In the genomic region with DNA sequence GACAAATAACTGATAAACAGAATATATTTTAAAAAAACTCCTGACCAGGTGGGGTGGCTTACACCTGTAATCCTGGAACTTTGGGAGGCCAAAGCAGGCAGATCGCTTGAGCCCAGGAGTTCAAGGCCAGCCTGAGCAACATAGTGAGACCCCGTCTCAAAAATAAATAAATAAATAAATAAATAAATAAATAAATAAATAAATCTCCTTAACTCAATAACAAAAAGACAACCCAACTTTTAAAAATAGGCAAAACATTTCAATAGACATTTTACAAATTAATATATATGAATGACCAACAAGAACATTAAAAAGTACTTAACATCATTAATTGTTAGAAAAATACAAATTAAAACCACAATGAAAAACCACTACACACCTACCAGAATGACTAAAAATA, we compare ENCODE assay signal across 19 cellular contexts. TPM values are rescaled to one million over a fixed set of nuclear protein-coding genes. Genes with fewer than 3 reads are reported as not detected.
DNase-seq lines count a peak whose midpoint lies in the region; ATAC-seq, FAIRE-seq and TF ChIP-seq lines count a peak whose summit lies in the region.
"Had no signal": no experiment of that assay in that cellular context is flagged by ENCODE, and none has a peak within 500 bp of the region (broad histone marks: within the 10 kb centered on the region; RNA-seq: fewer than 3 reads in every experiment).

No MANE protein-coding gene starts in this region.

- no peak overlapping the region for H4K91ac ChIP-seq in mesenchymal stem cell (ENCODE audit: low read length)

- H3K27ac ChIP-seq in mesenchymal stem cell (ENCODE audit: low read length, poor library complexity, severe bottlenecking): no peak overlapping the region
- H3K27ac ChIP-seq: 22Rv1 had no signal

- H3K18ac ChIP-seq in mesenchymal stem cell (ENCODE audit: low read depth in 1 of 2, low read length in 2 of 2): no peak overlapping the region

- no peaks in the 10 kb centered on the region for H3K9me3 ChIP-seq in mesenchymal stem cell (ENCODE audit: control insufficient read depth, low read length)
- H3K9me3 ChIP-seq: Caco-2 had no signal

- no peak overlapping the region for H2BK12ac ChIP-seq in mesenchymal stem cell (ENCODE audit: low read length in 2 of 2)

- H4K8ac ChIP-seq in mesenchymal stem cell (ENCODE audit: low read length): no peak overlapping the region

- no peak overlapping the region for H2AFZ ChIP-seq in mesenchymal stem cell (ENCODE audit: low read depth, low read length)
- H2AFZ ChIP-seq: GM23338 had no signal

- no peak overlapping the region for H3K4me3 ChIP-seq in mesenchymal stem cell (ENCODE audit: insufficient read depth in 1 of 2, low read depth in 1 of 2, low read length in 2 of 2)
- H3K4me3 ChIP-seq: GM12878, GM23338 had no signal

- no peak overlapping the region for H2AK5ac ChIP-seq in mesenchymal stem cell (ENCODE audit: low read length, severe bottlenecking)

- H3K23ac ChIP-seq in mesenchymal stem cell (ENCODE audit: low read length in 2 of 2): no peak overlapping the region

- no peak overlapping the region for H2BK5ac ChIP-seq in mesenchymal stem cell (ENCODE audit: low read depth, low read length, poor library complexity, severe bottlenecking)

- peaks cover 16% of the 10 kb centered on the region for H3K36me3 Mint-ChIP-seq in nephron progenitor cell (ENCODE audit: low read depth)
- H3K36me3 Mint-ChIP-seq: CD4-positive, alpha-beta memory T cell had no signal

- no peak overlapping the region for H2BK120ac ChIP-seq in mesenchymal stem cell (ENCODE audit: low read depth, low read length)

- no peak for DNase-seq in mesenchymal stem cell
- no peak for DNase-seq in nucleus accumbens (lab: John Stamatoyannopoulos, UW)
- no peak for DNase-seq in nephron progenitor cell
- DNase-seq: C1 segment of cervical spinal cord; Caco-2; CD4-positive, alpha-beta memory T cell; DMS79; EL; GDM1; H9; HFFc6 had no signal

- H3K4me3 Mint-ChIP-seq in nephron progenitor cell: no peak overlapping the region
- H3K4me3 Mint-ChIP-seq: CD4-positive, alpha-beta memory T cell; GM23338; H9; HFFc6 had no signal

- FAIRE-seq in A204.1 (lab: Jason Lieb, UNC): peak; percentile 29
- peak; percentile 75 for FAIRE-seq in endometrium (lab: Jason Lieb, UNC)
- FAIRE-seq: GM12878, GM18507 had no signal

- WGBS in mesenchymal stem cell: no CpG with 5 or more reads among the region's 2 CpGs

- TF ChIP-seq CTCF in nephron progenitor cell (IDR thresholded peaks at IDR 0.05): no peak

- H3K27me3 ChIP-seq in mesenchymal stem cell (ENCODE audit: control insufficient read depth in 1 of 2, insufficient read depth in 1 of 2, low read length in 2 of 2): no peaks in the 10 kb centered on the region

- no peak overlapping the region for H3K4ac ChIP-seq in mesenchymal stem cell (ENCODE audit: low read depth in 1 of 2, low read length in 2 of 2)

- H3K4me1 ChIP-seq in mesenchymal stem cell (ENCODE audit: control insufficient read depth, insufficient read depth, low read depth, low read length): peaks cover 4% of the 10 kb centered on the region
- H3K4me1 ChIP-seq: Caco-2 had no signal

- H2BK15ac ChIP-seq in mesenchymal stem cell (ENCODE audit: low read depth, poor library complexity, severe bottlenecking): no peak overlapping the region

- H3K14ac ChIP-seq in mesenchymal stem cell (ENCODE audit: low read length in 2 of 2): no peak overlapping the region

- no peak for ATAC-seq in GM18502 (IDR thresholded peaks at IDR 0.05; ENCODE audit: poor library complexity, unreplicated experiment)
- ATAC-seq: GM12878, GM23338, HCT116 had no signal

- H3K27ac Mint-ChIP-seq in nephron progenitor cell: no peak overlapping the region
- H3K27ac Mint-ChIP-seq: CD4-positive, alpha-beta memory T cell; GM23338; HFFc6 had no signal

- H3K9ac ChIP-seq in mesenchymal stem cell (ENCODE audit: low read length): peak overlapping the region; percentile 44

- H3K4me2 ChIP-seq in mesenchymal stem cell (ENCODE audit: low read length, poor library complexity, severe bottlenecking): no peak overlapping the region
- H3K4me2 ChIP-seq: GM23338 had no signal

- H3K9me3 Mint-ChIP-seq in nephron progenitor cell: peaks cover 15% of the 10 kb centered on the region
- H3K9me3 Mint-ChIP-seq: HFFc6 had no signal

- H3K36me3 ChIP-seq in mesenchymal stem cell (ENCODE audit: control insufficient read depth in 1 of 2, insufficient read depth in 2 of 2, low read depth in 1 of 2, low read length in 2 of 2): no peaks in the 10 kb centered on the region

- no peaks in the 10 kb centered on the region for H3K27me3 Mint-ChIP-seq in nephron progenitor cell (ENCODE audit: low read depth, poor library complexity)

- H3K4me1 Mint-ChIP-seq in nephron progenitor cell: peaks cover 7% of the 10 kb centered on the region
- H3K4me1 Mint-ChIP-seq: CD4-positive, alpha-beta memory T cell had no signal

- H3K79me1 ChIP-seq in mesenchymal stem cell (replicated peaks; ENCODE audit: low read length, poor library complexity, severe bottlenecking): no peaks in the 10 kb centered on the region

RNA-seq across cellular contexts. Expression of a gene that starts 56.2 kb away (rescaled TPM):
- polyA plus RNA-seq in mesenchymal stem cell (2013, experiment 1 of 2): 25.3 TPM
- 24.3 TPM for polyA plus RNA-seq in mesenchymal stem cell (2013, experiment 2 of 2)
